In genomic region chr1:116820362-116820761, GRCh38 we compare ENCODE assay signal across 12 cellular contexts.
DNase-seq lines count a peak whose midpoint lies in the region; ATAC-seq and TF ChIP-seq lines count a peak whose summit lies in the region.
"Had no signal": no experiment of that assay in that cellular context is flagged by ENCODE, and none has a peak within 500 bp of the region (broad histone marks: within the 10 kb centered on the region; RNA-seq: fewer than 3 reads in every experiment).

No MANE protein-coding gene starts in this region.

- H3K36me3 Mint-ChIP-seq in activated CD8-positive, alpha-beta T cell treated with anti-CD3 and anti-CD28 coated beads, Interleukin-2, amount 10 ng/mL, durations not matched to agents 7 days and 5 days (ENCODE audit: low read depth): peaks cover 2% of the 10 kb centered on the region
- H3K36me3 Mint-ChIP-seq: WTC11 had no signal

- no peaks in the 10 kb centered on the region for H3K36me3 ChIP-seq in BJ (ENCODE audit: control insufficient read depth, insufficient read depth, low read length)
- H3K36me3 ChIP-seq: ascending aorta, thoracic aorta had no signal

- H3K27me3 Mint-ChIP-seq in activated CD8-positive, alpha-beta T cell treated with anti-CD3 and anti-CD28 coated beads, Interleukin-2, amount 10 ng/mL, durations not matched to agents 7 days and 5 days (ENCODE audit: low read depth): no peaks in the 10 kb centered on the region

- H3K9me3 Mint-ChIP-seq in activated CD8-positive, alpha-beta T cell treated with anti-CD3 and anti-CD28 coated beads, Interleukin-2, amount 10 ng/mL, durations not matched to agents 7 days and 5 days (ENCODE audit: insufficient read depth): no peaks in the 10 kb centered on the region

- CTCF ChIA-PET in BJ (lab: Yijun Ruan, JAX): no interaction called here
- CTCF ChIA-PET in activated CD8-positive, alpha-beta T cell treated with anti-CD3 and anti-CD28 coated beads, Interleukin-2, amount 10 ng/mL, durations not matched to agents 7 days and 5 days (lab: Charles Lee): interaction anchor here (0.7 kb wide), 1 partner anchor 83 kb away, joined by 4 read pairs; no protein-coding TSS in a partner anchor

- H3K4me3 Mint-ChIP-seq in activated CD8-positive, alpha-beta T cell treated with anti-CD3 and anti-CD28 coated beads, Interleukin-2, amount 10 ng/mL, durations not matched to agents 7 days and 5 days: no peak overlapping the region
- H3K4me3 Mint-ChIP-seq: WTC11 had no signal

- TF ChIP-seq CTCF in BJ (IDR thresholded peaks at IDR 0.05; ENCODE audit: insufficient read depth, low read depth, low read length): no peak

- DNase-seq in BJ (ENCODE audit: low read depth) (peak; percentile 20), NCI-H2029 treated with DMSO at 0.1 percent for 48 hours (lab: John Stamatoyannopoulos, UW) (peak; percentile 61), caudate nucleus (lab: John Stamatoyannopoulos, UW) (peak in 42 of 61 donors; percentile 3 to 86 (median 36)), mucosa of gallbladder (ENCODE audit: low spot score) (peak; percentile 85)
- no peak for DNase-seq in activated CD8-positive, alpha-beta T cell treated with anti-CD3 and anti-CD28 coated beads, Interleukin-2, amount 10 ng/mL, durations not matched to agents 7 days and 5 days
- DNase-seq: NK-92 treated with Interleukin-12 subunit alpha and Interleukin-12 subunit beta, amount 100 ng/mL, for 24 hours had no signal

- no peak overlapping the region for H3K4me3 ChIP-seq in BJ (ENCODE audit: low read depth, low read length)
- H3K4me3 ChIP-seq: ascending aorta, thoracic aorta had no signal

- H3K4me1 Mint-ChIP-seq in activated CD8-positive, alpha-beta T cell treated with anti-CD3 and anti-CD28 coated beads, Interleukin-2, amount 10 ng/mL, durations not matched to agents 7 days and 5 days (ENCODE audit: low read depth): peaks cover 58% of the 10 kb centered on the region

- H3K27ac ChIP-seq in caudate nucleus (ENCODE audit: low read depth, low read length): no peak overlapping the region
- H3K27ac ChIP-seq: ascending aorta, thoracic aorta had no signal

- no peaks in the 10 kb centered on the region for H3K27me3 ChIP-seq in BJ (ENCODE audit: control insufficient read depth, insufficient read depth, low read length)
- H3K27me3 ChIP-seq: ascending aorta had no signal

- no peak for ATAC-seq in GM21528 (IDR thresholded peaks at IDR 0.05; ENCODE audit: low FRiP score, unreplicated experiment)
- no peak for ATAC-seq in GM21423 (IDR thresholded peaks at IDR 0.05; ENCODE audit: unreplicated experiment)
- ATAC-seq in HG03039 (IDR thresholded peaks at IDR 0.05; ENCODE audit: unreplicated experiment): no peak
- no peak for ATAC-seq in activated CD8-positive, alpha-beta T cell treated with anti-CD3 and anti-CD28 coated beads, Interleukin-2, amount 10 ng/mL, durations not matched to agents 7 days and 5 days
- ATAC-seq: WTC11 had no signal

- POLR2A ChIA-PET in BJ (lab: Charles Lee): no interaction called here
- POLR2A ChIA-PET in activated CD8-positive, alpha-beta T cell treated with anti-CD3 and anti-CD28 coated beads, Interleukin-2, amount 10 ng/mL, durations not matched to agents 7 days and 5 days (lab: Charles Lee): no interaction called here

- H3K27ac Mint-ChIP-seq in activated CD8-positive, alpha-beta T cell treated with anti-CD3 and anti-CD28 coated beads, Interleukin-2, amount 10 ng/mL, durations not matched to agents 7 days and 5 days: no peak overlapping the region
- H3K27ac Mint-ChIP-seq: WTC11 had no signal
